9 cellular contexts compared by ENCODE assay signal in the genomic region with DNA sequence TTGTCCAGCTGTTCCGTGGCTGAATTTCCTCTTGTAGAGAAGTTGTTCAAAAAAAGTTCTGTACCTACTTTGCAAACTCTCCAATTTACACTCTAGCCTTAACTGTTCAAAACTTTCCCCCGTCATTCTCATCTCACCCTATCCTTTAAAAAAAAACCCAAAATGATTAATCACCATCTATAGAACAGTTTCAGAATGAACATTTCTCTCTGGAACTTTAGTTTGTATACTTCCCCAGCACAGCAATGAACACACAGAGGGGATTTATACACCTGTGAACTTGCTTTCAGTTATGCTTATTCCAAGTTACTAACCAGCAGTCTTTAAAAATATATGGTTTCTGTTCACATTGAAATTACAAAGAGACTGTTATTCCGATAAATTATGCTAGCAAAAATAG. TPM values are rescaled to one million over a fixed set of nuclear protein-coding genes. Genes with fewer than 3 reads are reported as not detected.
A peak's percentile ranks its signal among the peaks of the same experiment; 100 is the strongest.
DNase-seq lines count a peak whose midpoint lies in the region; ATAC-seq and TF ChIP-seq lines count a peak whose summit lies in the region.
"Had no signal": no experiment of that assay in that cellular context is flagged by ENCODE, and none has a peak within 500 bp of the region (broad histone marks: within the 10 kb centered on the region; RNA-seq: fewer than 3 reads in every experiment).

No MANE protein-coding gene starts in this region.

- H3K4me3 ChIP-seq in DOHH2 (ENCODE audit: low read length) (peak overlapping the region; percentile 90), osteoblast (ENCODE audit: insufficient read depth, low read length) (peak overlapping the region; percentile 84)

- peaks cover 4% of the 10 kb centered on the region; the same call in 1 of the 2 replicates for H3F3A ChIP-seq in DOHH2 (ENCODE audit: control insufficient read depth, insufficient read depth)

- DNase-seq in osteoblast (ENCODE audit: insufficient read length, low spot score, missing footprints) (no peak), AG08396 (ENCODE audit: low spot score) (no peak)
- no peak for DNase-seq in NK-92 treated with Interleukin-12 subunit alpha and Interleukin-12 subunit beta, amount 100 ng/mL, for 24 hours (lab: John Stamatoyannopoulos, UW)
- DNase-seq: NCI-H187 treated with DMSO at 0.1 percent for 48 hours had no signal

- ATAC-seq in GM19023 (IDR thresholded peaks at IDR 0.05; ENCODE audit: unreplicated experiment) = no peak
- no peak for ATAC-seq in HG03025 (IDR thresholded peaks at IDR 0.05; ENCODE audit: low FRiP score, unreplicated experiment)

- H3K27me3 ChIP-seq in DOHH2 (ENCODE audit: control insufficient read depth, low read length) = no peaks in the 10 kb centered on the region
- no peaks in the 10 kb centered on the region for H3K27me3 ChIP-seq in osteoblast (ENCODE audit: insufficient read depth, low read length)

- no peaks in the 10 kb centered on the region for H3K9me2 ChIP-seq in DOHH2 (replicated peaks; ENCODE audit: control insufficient read depth, low read length)

- no peak for TF ChIP-seq CTCF in DOHH2 (IDR thresholded peaks at IDR 0.05; ENCODE audit: low read depth, low read length, poor library complexity, severe bottlenecking)
- TF ChIP-seq CTCF in osteoblast (IDR thresholded peaks at IDR 0.05; ENCODE audit: extremely low read depth, low read depth, low read length) = no peak

- H2AFZ ChIP-seq in osteoblast (ENCODE audit: low read length) = no peak overlapping the region

- H3K4me1 ChIP-seq in DOHH2 (ENCODE audit: control insufficient read depth, low read length) (peaks cover 46% of the 10 kb centered on the region), osteoblast (ENCODE audit: insufficient read depth, low read length) (peaks cover 29% of the 10 kb centered on the region)

- peaks cover 52% of the 10 kb centered on the region for H3K79me2 ChIP-seq in DOHH2 (ENCODE audit: control insufficient read depth, low read length)
- H3K79me2 ChIP-seq in osteoblast (ENCODE audit: insufficient read depth, low read length) = peaks cover 16% of the 10 kb centered on the region

- H4K20me1 ChIP-seq in DOHH2 (ENCODE audit: control insufficient read depth, insufficient read depth, low read depth, low read length) (no peaks in the 10 kb centered on the region), osteoblast (ENCODE audit: insufficient read depth, low read length) (peaks cover 6% of the 10 kb centered on the region)

- H3K9me3 ChIP-seq in DOHH2 (ENCODE audit: control insufficient read depth, insufficient read depth, low read length) = no peaks in the 10 kb centered on the region
- no peaks in the 10 kb centered on the region for H3K9me3 ChIP-seq in KOPT-K1 (ENCODE audit: insufficient read depth, low read length, poor library complexity, severe bottlenecking)
- H3K9me3 ChIP-seq in osteoblast (ENCODE audit: low read depth, low read length) = no peaks in the 10 kb centered on the region

- peak overlapping the region; percentile 79 for H3K4me2 ChIP-seq in DOHH2 (ENCODE audit: low read length)
- H3K4me2 ChIP-seq in osteoblast (ENCODE audit: insufficient read depth, low read length) = peak overlapping the region; percentile 95

- peak overlapping the region; percentile 68 for H3K27ac ChIP-seq in DOHH2 (ENCODE audit: low read depth, low read length)
- peak overlapping the region; percentile 71 for H3K27ac ChIP-seq in KOPT-K1 (ENCODE audit: low read depth, low read length, poor library complexity, severe bottlenecking)
- H3K27ac ChIP-seq in cingulate gyrus (ENCODE audit: low read depth, low read length) = peak overlapping the region; percentile 70
- peak overlapping the region; percentile 90 for H3K27ac ChIP-seq in osteoblast (ENCODE audit: low read depth, low read length)

- H3K36me3 ChIP-seq in DOHH2 (ENCODE audit: control insufficient read depth, low read length) (peaks cover 13% of the 10 kb centered on the region), KOPT-K1 (ENCODE audit: insufficient read depth, low read length) (no peaks in the 10 kb centered on the region), osteoblast (ENCODE audit: insufficient read depth, low read length) (no peaks in the 10 kb centered on the region)

RNA-seq across cellular contexts. Expression of gene GEMIN8, which starts 1.2 kb away (rescaled TPM):
- 17.0 and 22.7 TPM in 2 replicates for total RNA-seq in osteoblast
